In genomic region chr6:139164001-139164400, GRCh38 we compare ENCODE assay signal across 1 cellular context.
TF ChIP-seq lines count a peak whose summit lies in the region.

No MANE protein-coding gene starts in this region.

TF ChIP-seq in HepG2, 621 proteins besides CTCF, POLR2A, EP300 and RAD21 (continued from another document):
- TF ChIP-seq, protein P1, sequence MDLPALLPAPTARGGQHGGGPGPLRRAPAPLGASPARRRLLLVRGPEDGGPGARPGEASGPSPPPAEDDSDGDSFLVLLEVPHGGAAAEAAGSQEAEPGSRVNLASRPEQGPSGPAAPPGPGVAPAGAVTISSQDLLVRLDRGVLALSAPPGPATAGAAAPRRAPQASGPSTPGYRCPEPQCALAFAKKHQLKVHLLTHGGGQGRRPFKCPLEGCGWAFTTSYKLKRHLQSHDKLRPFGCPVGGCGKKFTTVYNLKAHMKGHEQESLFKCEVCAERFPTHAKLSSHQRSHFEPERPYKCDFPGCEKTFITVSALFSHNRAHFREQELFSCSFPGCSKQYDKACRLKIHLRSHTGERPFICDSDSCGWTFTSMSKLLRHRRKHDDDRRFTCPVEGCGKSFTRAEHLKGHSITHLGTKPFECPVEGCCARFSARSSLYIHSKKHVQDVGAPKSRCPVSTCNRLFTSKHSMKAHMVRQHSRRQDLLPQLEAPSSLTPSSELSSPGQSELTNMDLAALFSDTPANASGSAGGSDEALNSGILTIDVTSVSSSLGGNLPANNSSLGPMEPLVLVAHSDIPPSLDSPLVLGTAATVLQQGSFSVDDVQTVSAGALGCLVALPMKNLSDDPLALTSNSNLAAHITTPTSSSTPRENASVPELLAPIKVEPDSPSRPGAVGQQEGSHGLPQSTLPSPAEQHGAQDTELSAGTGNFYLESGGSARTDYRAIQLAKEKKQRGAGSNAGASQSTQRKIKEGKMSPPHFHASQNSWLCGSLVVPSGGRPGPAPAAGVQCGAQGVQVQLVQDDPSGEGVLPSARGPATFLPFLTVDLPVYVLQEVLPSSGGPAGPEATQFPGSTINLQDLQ (CRISPR knock-in tag; IDR thresholded peaks at IDR 0.05) = no peak
- TF ChIP-seq ZBTB10 (CRISPR knock-in tag; IDR thresholded peaks at IDR 0.05; ENCODE audit: borderline replicate concordance) = no peak
- TF ChIP-seq ZNF484 (CRISPR knock-in tag; IDR thresholded peaks at IDR 0.05; ENCODE audit: borderline replicate concordance, low read depth) = no peak
- TF ChIP-seq DR1 (CRISPR knock-in tag; IDR thresholded peaks at IDR 0.05) = no peak
- TF ChIP-seq REPIN1 (CRISPR knock-in tag; IDR thresholded peaks at IDR 0.05; ENCODE audit: borderline replicate concordance, low read depth) = no peak
- no peak for TF ChIP-seq ZNF878 (CRISPR knock-in tag; IDR thresholded peaks at IDR 0.05)
- TF ChIP-seq ZNF773 (CRISPR knock-in tag; IDR thresholded peaks at IDR 0.05; ENCODE audit: borderline replicate concordance) = no peak
- no peak for TF ChIP-seq ZNF614 (CRISPR knock-in tag; IDR thresholded peaks at IDR 0.05; ENCODE audit: borderline replicate concordance)
- TF ChIP-seq ISL2 (CRISPR knock-in tag; IDR thresholded peaks at IDR 0.05) = no peak
- TF ChIP-seq ZNF256 (CRISPR knock-in tag; conservative IDR thresholded peaks at IDR 0.05) = no peak
- no peak for TF ChIP-seq ZNF746 (CRISPR knock-in tag; IDR thresholded peaks at IDR 0.05)
